Comparison of ENCODE assay signal across 25 cellular contexts in the genomic region with DNA sequence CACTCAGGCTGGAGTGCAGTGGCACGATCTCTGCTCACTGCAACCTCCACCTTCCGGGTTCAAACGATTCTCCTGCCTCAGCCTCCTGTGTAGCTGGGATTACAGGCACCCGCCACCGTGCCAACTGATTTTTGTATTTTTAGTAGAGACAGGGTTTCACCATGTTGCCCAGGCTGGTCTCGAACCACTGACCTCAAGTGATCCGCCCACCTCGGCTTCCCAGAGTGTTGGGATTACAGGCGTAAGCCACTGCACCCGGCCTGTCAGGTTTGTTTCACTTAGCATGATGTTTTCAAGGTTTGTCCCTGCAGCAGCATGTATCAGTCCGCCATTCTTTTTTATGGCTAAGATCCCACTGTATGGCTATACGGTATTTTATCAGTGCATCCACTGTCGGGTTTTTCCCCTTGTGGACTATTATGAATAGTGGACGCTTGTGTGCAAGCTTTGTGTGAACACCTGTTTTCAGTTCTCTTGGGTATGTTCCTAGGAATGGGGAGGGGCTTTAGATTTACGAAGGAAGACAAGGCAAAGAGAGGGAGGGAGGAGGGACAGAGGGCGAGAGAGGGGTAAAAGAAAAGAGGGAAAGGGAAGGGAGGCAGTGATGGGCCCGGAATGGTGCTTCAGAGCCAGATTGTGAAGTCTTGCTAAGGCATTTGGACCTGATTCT. TPM values are rescaled to one million over a fixed set of nuclear protein-coding genes. Genes with fewer than 3 reads are reported as not detected.
DNase-seq lines count a peak whose midpoint lies in the region; ATAC-seq and TF ChIP-seq lines count a peak whose summit lies in the region.
"Had no signal": no experiment of that assay in that cellular context is flagged by ENCODE, and none has a peak within 500 bp of the region (broad histone marks: within the 10 kb centered on the region; RNA-seq: fewer than 3 reads in every experiment).

No MANE protein-coding gene starts in this region.

- H3K9me3 Mint-ChIP-seq in GM23338 (no peaks in the 10 kb centered on the region; the same call in 2 of the 3 replicates), brain (peaks cover 0 to 3% (median 0%) of the 10 kb centered on the region in 5 experiments), mesothelial cell of epicardium (no peaks in the 10 kb centered on the region)
- H3K9me3 Mint-ChIP-seq: activated CD8-positive, alpha-beta T cell treated with anti-CD3 and anti-CD28 coated beads for 36 hours; activated T-helper 17 cell treated with anti-CD3 and anti-CD28 coated beads, Interleukin-2, amount 50 U/mL, for 72 hours; natural killer cell treated with Interleukin-12 subunit alpha and Interleukin-12 subunit beta and Interleukin-15 and Interleukin-18, amount 100 ng/mL, for 72 hours; stimulated activated naive B cell treated with anti-CD40 and anti-IgM and Interleukin-4, amounts not matched to agents 10 μg/mL and 1 μg/mL and 100 μg/mL, for 72 hours had no signal

- no peaks in the 10 kb centered on the region for H3K79me2 ChIP-seq in GM23338 (replicated peaks; ENCODE audit: insufficient read depth)

- H3K4me3 ChIP-seq in GM23338 (no peak overlapping the region), subcutaneous abdominal adipose tissue (ENCODE audit: low read depth in 1 of 5, low read length in 5 of 5) (no peak overlapping the region)
- H3K4me3 ChIP-seq: BLaER1, colonic mucosa, left lung, ovary had no signal

- H3K9me3 ChIP-seq in subcutaneous abdominal adipose tissue (ENCODE audit: control insufficient read depth in 5 of 5, low read length in 5 of 5), result no peaks in the 10 kb centered on the region
- H3K9me3 ChIP-seq: BLaER1, colonic mucosa, left lung, ovary had no signal

- H3K4me1 Mint-ChIP-seq in GM23338 (peaks cover 16% of the 10 kb centered on the region), brain (peaks cover 57% of the 10 kb centered on the region), mesothelial cell of epicardium (peaks cover 19% of the 10 kb centered on the region)
- H3K4me1 Mint-ChIP-seq: activated T-helper 17 cell treated with anti-CD3 and anti-CD28 coated beads, Interleukin-2, amount 50 U/mL, for 72 hours had no signal

- H3K27ac ChIP-seq in GM23338 (ENCODE audit: low read depth) (peak overlapping the region; percentile 74; the same call in 1 of the 2 replicates), subcutaneous abdominal adipose tissue (ENCODE audit: low read depth, low read length) (peak overlapping the region; percentile 63)
- H3K27ac ChIP-seq: left lung had no signal

- H3K27me3 ChIP-seq in GM23338 (ENCODE audit: insufficient read depth), result no peaks in the 10 kb centered on the region
- no peaks in the 10 kb centered on the region for H3K27me3 ChIP-seq in subcutaneous abdominal adipose tissue (ENCODE audit: control insufficient read depth in 5 of 5, insufficient read depth in 4 of 5, low read length in 5 of 5)
- H3K27me3 ChIP-seq: BLaER1, colonic mucosa, left lung, ovary had no signal

- H3K36me3 Mint-ChIP-seq in GM23338 (ENCODE audit: low read depth) (peaks cover 25% of the 10 kb centered on the region), brain (peaks cover 16% of the 10 kb centered on the region), mesothelial cell of epicardium (no peaks in the 10 kb centered on the region)
- H3K36me3 Mint-ChIP-seq: natural killer cell treated with Interleukin-12 subunit alpha and Interleukin-12 subunit beta and Interleukin-15 and Interleukin-18, amount 100 ng/mL, for 72 hours had no signal

- H3K27ac Mint-ChIP-seq in GM23338, result no peak overlapping the region
- H3K27ac Mint-ChIP-seq in brain, result peak overlapping the region in 4 of 5 experiments; percentile 43 to 80 (median 52)
- H3K27ac Mint-ChIP-seq in mesothelial cell of epicardium, result peak overlapping the region; percentile 32
- H3K27ac Mint-ChIP-seq: activated CD8-positive, alpha-beta T cell treated with anti-CD3 and anti-CD28 coated beads for 36 hours; activated T-helper 17 cell treated with anti-CD3 and anti-CD28 coated beads, Interleukin-2, amount 50 U/mL, for 72 hours; natural killer cell treated with Interleukin-12 subunit alpha and Interleukin-12 subunit beta and Interleukin-15 and Interleukin-18, amount 100 ng/mL, for 72 hours; stimulated activated naive B cell treated with anti-CD40 and anti-IgM and Interleukin-4, amounts not matched to agents 10 μg/mL and 1 μg/mL and 100 μg/mL, for 72 hours had no signal

- TF ChIP-seq CTCF in GM23338 (conservative IDR thresholded peaks at IDR 0.05; ENCODE audit: low read depth in 2 of 2), result no peak
- no peak for TF ChIP-seq CTCF in brain (conservative IDR thresholded peaks at IDR 0.05)
- no peak for TF ChIP-seq CTCF in mesothelial cell of epicardium (IDR thresholded peaks at IDR 0.05; ENCODE audit: unreplicated experiment)

- peaks cover 14% of the 10 kb centered on the region for H3K4me1 ChIP-seq in GM23338 (ENCODE audit: insufficient read depth)
- peaks cover 24 to 65% (median 58%) of the 10 kb centered on the region in 5 donors for H3K4me1 ChIP-seq in subcutaneous abdominal adipose tissue (ENCODE audit: control insufficient read depth in 5 of 5, insufficient read depth in 5 of 5, low read length in 5 of 5)
- H3K4me1 ChIP-seq: colonic mucosa had no signal

- H3K4me2 ChIP-seq in GM23338, result no peak overlapping the region

- DNase-seq in GM23338 (ENCODE audit: low spot score) (no peak), mesothelial cell of epicardium (ENCODE audit: low spot score in 2 of 2, unreplicated experiment in 2 of 2) (no peak), dermis blood vessel endothelial cell (no peak), dedifferentiated amniotic fluid mesenchymal stem cell (ENCODE audit: extremely low spot score) (no peak), DMS 273 (lab: John Stamatoyannopoulos, UW; ENCODE audit: unreplicated experiment) (no peak)
- DNase-seq: activated CD4-positive, CD25-positive, alpha-beta regulatory T cell treated with anti-CD3 and anti-CD28 coated beads, Interleukin-2, amount 50 U/mL, for 72 hours; activated CD8-positive, alpha-beta T cell treated with anti-CD3 and anti-CD28 coated beads for 36 hours; activated naive CD4-positive, alpha-beta T cell treated with anti-CD3 and anti-CD28 coated beads, Interleukin-2, amount 50 U/mL, for 16 hours; colonic mucosa; KBM-7; left lung; midbrain; NCI-H1417 treated with DMSO at 0.1 percent for 48 hours; NCI-H2081; NCI-H226; NCI-H748 treated with DMSO at 0.1 percent for 48 hours; stimulated activated CD4-positive, alpha-beta T cell treated with anti-CD3 and anti-CD28 coated beads, Interleukin-4, amount 100 ng/mL, for 4 hours; stimulated activated naive B cell treated with anti-CD40 and anti-IgM and Interleukin-4, amounts not matched to agents 10 μg/mL and 1 μg/mL and 100 μg/mL, for 72 hours had no signal

- no peak for ATAC-seq in GM23338
- no peak for ATAC-seq in activated CD4-positive, CD25-positive, alpha-beta regulatory T cell treated with anti-CD3 and anti-CD28 coated beads, Interleukin-2, amount 50 U/mL, for 24 hours
- ATAC-seq: activated CD8-positive, alpha-beta T cell treated with anti-CD3 and anti-CD28 coated beads for 36 hours; activated T-helper 17 cell treated with anti-CD3 and anti-CD28 coated beads, Interleukin-2, amount 50 U/mL, for 72 hours; left lung; natural killer cell treated with Interleukin-12 subunit alpha and Interleukin-12 subunit beta and Interleukin-15 and Interleukin-18, amount 100 ng/mL, for 72 hours; stimulated activated naive B cell treated with anti-CD40 and anti-IgM and Interleukin-4, amounts not matched to agents 10 μg/mL and 1 μg/mL and 100 μg/mL, for 72 hours had no signal

- peaks cover 16% of the 10 kb centered on the region for H3K27me3 Mint-ChIP-seq in GM23338 (ENCODE audit: insufficient read depth, low read depth, poor library complexity)
- no peaks in the 10 kb centered on the region for H3K27me3 Mint-ChIP-seq in brain
- H3K27me3 Mint-ChIP-seq in mesothelial cell of epicardium (ENCODE audit: low read depth), result no peaks in the 10 kb centered on the region
- H3K27me3 Mint-ChIP-seq: activated CD8-positive, alpha-beta T cell treated with anti-CD3 and anti-CD28 coated beads for 36 hours; activated T-helper 17 cell treated with anti-CD3 and anti-CD28 coated beads, Interleukin-2, amount 50 U/mL, for 72 hours; natural killer cell treated with Interleukin-12 subunit alpha and Interleukin-12 subunit beta and Interleukin-15 and Interleukin-18, amount 100 ng/mL, for 72 hours; stimulated activated naive B cell treated with anti-CD40 and anti-IgM and Interleukin-4, amounts not matched to agents 10 μg/mL and 1 μg/mL and 100 μg/mL, for 72 hours had no signal

- no peaks in the 10 kb centered on the region for H3K9me2 ChIP-seq in GM23338 (ENCODE audit: insufficient read depth)

- no peak overlapping the region for H2AFZ ChIP-seq in GM23338

- no peaks in the 10 kb centered on the region; the same call in 1 of the 2 replicates for H4K20me1 ChIP-seq in GM23338 (replicated peaks; ENCODE audit: insufficient read depth)
- H4K20me1 ChIP-seq: BLaER1 had no signal

- no peak overlapping the region for H3K4me3 Mint-ChIP-seq in GM23338
- no peak overlapping the region for H3K4me3 Mint-ChIP-seq in brain
- H3K4me3 Mint-ChIP-seq in mesothelial cell of epicardium, result no peak overlapping the region
- H3K4me3 Mint-ChIP-seq: activated CD8-positive, alpha-beta T cell treated with anti-CD3 and anti-CD28 coated beads for 36 hours; activated T-helper 17 cell treated with anti-CD3 and anti-CD28 coated beads, Interleukin-2, amount 50 U/mL, for 72 hours; natural killer cell treated with Interleukin-12 subunit alpha and Interleukin-12 subunit beta and Interleukin-15 and Interleukin-18, amount 100 ng/mL, for 72 hours; stimulated activated naive B cell treated with anti-CD40 and anti-IgM and Interleukin-4, amounts not matched to agents 10 μg/mL and 1 μg/mL and 100 μg/mL, for 72 hours had no signal

- H3K36me3 ChIP-seq in GM23338 (ENCODE audit: insufficient read depth), result peaks cover 7% of the 10 kb centered on the region; the same call in 1 of the 2 replicates
- peaks cover 0 to 41% (median 5%) of the 10 kb centered on the region in 5 donors for H3K36me3 ChIP-seq in subcutaneous abdominal adipose tissue (ENCODE audit: control insufficient read depth in 5 of 5, insufficient read depth in 5 of 5, low read length in 5 of 5)
- H3K36me3 ChIP-seq: colonic mucosa, ovary had no signal

- no peak overlapping the region for H3K9ac ChIP-seq in subcutaneous abdominal adipose tissue (ENCODE audit: low read length in 5 of 5)
- H3K9ac ChIP-seq: BLaER1 had no signal

- H3F3A ChIP-seq in GM23338 (replicated peaks; ENCODE audit: low read depth), result 0 out of 2 replicates have a peak, but pooled peaks cover 3% of the 10 kb centered on the region

RNA-seq across cellular contexts. Expression of gene CDC42EP2, which starts 13.9 kb away (rescaled TPM):
- 17.7 and 19.0 TPM in 2 replicates for total RNA-seq in GM23338 (2014; rRNA removed; shearing (Covaris generic))
- polyA plus RNA-seq in GM23338 (2016; fragmentation: Nextera tagmentation; extraction: Ambion mirVana) (16.1 and 18.2 TPM in 2 replicates), brain (ENCODE audit: insufficient read depth, low read depth, low replicate concordance) (8.3 TPM)
- total RNA-seq in mesothelial cell of epicardium (10.9 to 12.3 TPM (median 11.7 TPM) in 3 replicates), dermis blood vessel endothelial cell (11.4 and 12.3 TPM in 2 replicates)

RNA-seq across cellular contexts. Expression of gene DPF2, which starts 32.9 kb away (rescaled TPM):
- total RNA-seq in GM23338 (2014; rRNA removed; shearing (Covaris generic)), result 54.1 and 59.0 TPM in 2 replicates
- polyA plus RNA-seq in GM23338 (2016; fragmentation: Nextera tagmentation; extraction: Ambion mirVana), result 64.3 and 66.4 TPM in 2 replicates
- polyA plus RNA-seq in brain (ENCODE audit: insufficient read depth, low read depth, low replicate concordance), result 75.7 TPM
- 80.1 to 85.3 TPM (median 81.3 TPM) in 3 replicates for total RNA-seq in mesothelial cell of epicardium
- total RNA-seq in dermis blood vessel endothelial cell, result 32.7 and 60.4 TPM in 2 replicates

RNA-seq across cellular contexts. Expression of gene POLA2, which starts 39.0 kb away (rescaled TPM):
- 25.9 and 30.4 TPM in 2 replicates for total RNA-seq in GM23338 (2014; rRNA removed; shearing (Covaris generic))
- 17.4 and 22.5 TPM in 2 replicates for polyA plus RNA-seq in GM23338 (2016; fragmentation: Nextera tagmentation; extraction: Ambion mirVana)
- polyA plus RNA-seq in brain (ENCODE audit: insufficient read depth, low read depth, low replicate concordance), result 26.4 TPM
- total RNA-seq in mesothelial cell of epicardium, result 14.1 to 16.1 TPM (median 14.6 TPM) in 3 replicates
- total RNA-seq in dermis blood vessel endothelial cell, result 8.2 and 12.1 TPM in 2 replicates

RNA-seq across cellular contexts. Expression of gene TIGD3, which starts 53.8 kb away (rescaled TPM):
- total RNA-seq in GM23338 (2014; rRNA removed; shearing (Covaris generic)), result 3.0 and 3.5 TPM in 2 replicates
- polyA plus RNA-seq in GM23338 (2016; fragmentation: Nextera tagmentation; extraction: Ambion mirVana) (1.2 and 1.5 TPM in 2 replicates), brain (ENCODE audit: insufficient read depth, low read depth, low replicate concordance) (7.1 TPM)
- total RNA-seq in mesothelial cell of epicardium (0.49 to 0.75 TPM (median 0.60 TPM) in 3 replicates), dermis blood vessel endothelial cell (0.17 and 0.23 TPM in 2 replicates)
